In the genomic region with DNA sequence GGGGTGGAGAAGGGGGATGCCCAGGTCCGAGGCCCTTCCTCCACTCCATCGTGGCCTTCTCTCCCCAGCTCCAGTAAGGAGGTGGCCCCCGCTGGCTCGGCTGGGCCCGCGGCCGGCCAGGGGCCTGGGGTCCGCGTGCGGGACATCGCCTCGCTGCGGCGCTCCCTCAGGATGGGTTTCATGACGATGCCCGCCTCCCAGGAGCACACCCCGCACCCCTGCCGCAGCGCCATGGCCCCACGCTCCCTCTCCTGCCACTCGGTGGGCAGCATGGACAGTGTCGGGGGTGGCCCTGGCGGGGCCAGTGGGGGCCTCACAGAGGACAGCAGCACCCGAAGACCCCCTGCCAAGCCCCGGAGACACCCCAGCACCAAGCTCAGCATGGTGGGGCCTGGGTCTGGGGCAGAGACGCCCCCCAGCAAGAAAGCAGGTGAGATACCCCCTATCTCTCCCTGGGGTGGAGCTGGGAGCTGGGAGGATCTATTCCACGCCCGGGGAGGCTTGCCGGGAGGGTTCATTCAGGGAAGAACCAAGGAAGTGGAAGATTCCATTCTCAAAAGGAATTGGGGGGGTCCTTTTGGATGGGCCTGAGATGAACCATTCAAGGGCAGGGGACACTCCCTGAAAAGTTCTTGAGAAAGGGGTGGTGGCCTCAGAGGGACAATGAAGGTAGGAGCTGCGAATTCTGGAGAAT, we compare ENCODE assay signal across 1 cellular context.
TF ChIP-seq lines count a peak whose summit lies in the region.

No MANE protein-coding gene starts in this region.

TF ChIP-seq in HepG2, 621 proteins besides CTCF, POLR2A, EP300 and RAD21 (continued from another document):
- no peak for TF ChIP-seq ZNF296 (CRISPR knock-in tag; conservative IDR thresholded peaks at IDR 0.05)
